Comparison of ENCODE assay signal across 1 cellular context in the genomic region with DNA sequence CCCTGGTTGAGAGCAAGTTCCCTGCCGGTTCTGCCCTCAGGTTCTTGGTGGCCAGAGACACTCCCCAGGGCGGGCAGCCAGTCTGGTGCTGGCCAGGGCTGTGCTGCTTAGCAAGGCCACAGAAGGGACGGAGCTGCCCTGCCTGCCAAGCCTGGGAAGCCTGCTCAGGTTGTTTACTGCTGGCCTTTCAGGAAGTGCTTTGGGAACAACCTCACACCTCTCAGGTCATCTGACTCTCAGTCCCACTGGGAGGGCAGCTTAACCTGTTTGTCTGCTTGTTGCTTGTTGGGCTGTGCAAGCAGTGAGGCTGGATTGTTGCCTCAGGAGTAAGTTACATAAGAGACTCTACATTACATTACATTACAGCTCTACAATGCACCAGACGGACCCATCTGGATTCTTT.
A peak's percentile ranks its signal among the peaks of the same experiment; 100 is the strongest.
TF ChIP-seq lines count a peak whose summit lies in the region.

No MANE protein-coding gene starts in this region.

TF ChIP-seq in liver, 16 proteins besides CTCF, POLR2A, EP300 and RAD21 (continued from another document):
- TF ChIP-seq RXRA (IDR thresholded peaks at IDR 0.05) (peak; percentile 94 to 99), EGR1 (IDR thresholded peaks at IDR 0.05; ENCODE audit: low read depth in 2 of 2) (peak in 1 of 2 donors; percentile 51), TAF1 (conservative IDR thresholded peaks at IDR 0.05) (no peak), YY1 (IDR thresholded peaks at IDR 0.05) (peak; percentile 73), JUND (IDR thresholded peaks at IDR 0.05) (peak in 1 of 2 donors; percentile 77), HNF4G (IDR thresholded peaks at IDR 0.05) (peak; percentile 43), SP1 (IDR thresholded peaks at IDR 0.05) (peak; percentile 92), ZBTB33 (IDR thresholded peaks at IDR 0.05) (no peak)
